9 cellular contexts compared by ENCODE assay signal in the genomic region with DNA sequence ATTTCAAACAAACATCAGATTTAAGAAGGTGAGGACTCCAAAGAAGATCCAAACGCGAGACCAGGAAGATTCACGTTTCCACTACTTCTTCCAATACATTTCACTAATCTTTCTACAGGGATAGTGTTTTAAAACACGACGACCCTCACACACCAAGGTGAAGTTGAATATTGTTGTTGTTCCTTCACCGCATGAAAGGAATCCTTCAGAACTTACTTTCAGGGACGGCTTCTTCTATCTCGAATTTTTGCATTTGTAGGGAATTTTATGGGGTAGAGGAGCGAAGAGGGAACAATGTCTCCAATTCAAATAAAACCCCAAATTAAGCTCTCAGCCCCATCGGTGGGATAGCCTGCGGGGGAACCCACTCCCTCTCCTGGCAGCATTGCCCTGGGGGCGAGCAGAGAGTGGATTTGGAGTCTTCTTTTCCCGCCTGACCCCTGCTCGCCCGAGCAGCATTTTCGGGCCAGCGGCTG. TPM values are rescaled to one million over a fixed set of nuclear protein-coding genes. Genes with fewer than 3 reads are reported as not detected.
A peak's percentile ranks its signal among the peaks of the same experiment; 100 is the strongest.
DNase-seq lines count a peak whose midpoint lies in the region; ATAC-seq and TF ChIP-seq lines count a peak whose summit lies in the region.
"Had no signal": no experiment of that assay in that cellular context is flagged by ENCODE, and none has a peak within 500 bp of the region (broad histone marks: within the 10 kb centered on the region; RNA-seq: fewer than 3 reads in every experiment).

No MANE protein-coding gene starts in this region.

- peaks cover 39% of the 10 kb centered on the region for H3K79me2 ChIP-seq in mammary epithelial cell (ENCODE audit: insufficient read depth, low read length)

- CTCF ChIA-PET in mammary epithelial cell (lab: Charles Lee; ENCODE audit: low non-redundant PET) = interaction anchor here (0.6 kb wide), 1 partner anchor 1179 kb away, joined by 6 read pairs; no protein-coding TSS in a partner anchor

- no peaks in the 10 kb centered on the region for H3K36me3 ChIP-seq in BLaER1
- no peaks in the 10 kb centered on the region for H3K36me3 ChIP-seq in HUES6 (ENCODE audit: control insufficient read depth, insufficient read depth, low read length)
- no peaks in the 10 kb centered on the region for H3K36me3 ChIP-seq in mammary epithelial cell (ENCODE audit: insufficient read depth, low read length)
- H3K36me3 ChIP-seq: cardiac muscle cell had no signal

- dilution Hi-C loops in mammary epithelial cell (cut with HindIII; ENCODE audit: low sequenced_read_pairs) = no loop called here

- H3K27ac ChIP-seq in BLaER1 (no peak overlapping the region), HUES6 (ENCODE audit: low read depth, low read length) (no peak overlapping the region), mammary epithelial cell (ENCODE audit: insufficient read depth, low read depth, low read length) (peak overlapping the region; percentile 44)
- H3K27ac ChIP-seq: cardiac muscle cell had no signal

- no peak for DNase-seq in mammary epithelial cell
- no peak for DNase-seq in OCI-M1 (lab: John Stamatoyannopoulos, UW)
- no peak for DNase-seq in anterior cingulate cortex (lab: John Stamatoyannopoulos, UW)

- 9% methylated on average over 12 of the region's 17 CpGs for WGBS in mammary epithelial cell (ENCODE audit: low coverage, missing lambda C conversion rate)

- TF ChIP-seq CTCF in mammary epithelial cell (conservative IDR thresholded peaks at IDR 0.05 in 1 of 2, IDR thresholded peaks at IDR 0.05 in 1 of 2; ENCODE audit: extremely low read depth in 1 of 2, insufficient read depth in 1 of 2, low read depth in 1 of 2, low read length in 2 of 2) (no peak), nephron (IDR thresholded peaks at IDR 0.05; ENCODE audit: unreplicated experiment in 3 of 3) (peak in 2 of 3 experiments; percentile 82 to 84)

- peak overlapping the region in 1 of 3 experiments; percentile 92 for H3K27ac Mint-ChIP-seq in nephron

- H3K9ac ChIP-seq in BLaER1 (no peak overlapping the region), HUES6 (ENCODE audit: low read length) (peak overlapping the region; percentile 30), mammary epithelial cell (ENCODE audit: insufficient read depth, low read length) (no peak overlapping the region)

- peaks cover 10% of the 10 kb centered on the region for H3K36me3 Mint-ChIP-seq in nephron (ENCODE audit: low read depth)

- H3K4me3 Mint-ChIP-seq in nephron = peak overlapping the region; percentile 70 to 91 (median 81)

- peak overlapping the region; percentile 87 for H2AFZ ChIP-seq in mammary epithelial cell (ENCODE audit: low read depth, low read length)

- no peak for ATAC-seq in GM18861 (IDR thresholded peaks at IDR 0.05; ENCODE audit: unreplicated experiment)
- ATAC-seq in HG03571 (IDR thresholded peaks at IDR 0.05; ENCODE audit: unreplicated experiment) = no peak

- H3K27me3 ChIP-seq in BLaER1 (peaks cover 100% of the 10 kb centered on the region), HUES6 (ENCODE audit: control insufficient read depth, insufficient read depth, low read length) (peaks cover 97% of the 10 kb centered on the region), mammary epithelial cell (ENCODE audit: insufficient read depth, low read length) (no peaks in the 10 kb centered on the region)

- H3K9me3 Mint-ChIP-seq in nephron = peaks cover 3% of the 10 kb centered on the region

- H3K4me1 ChIP-seq in BLaER1 = peaks cover 32% of the 10 kb centered on the region
- peaks cover 41% of the 10 kb centered on the region for H3K4me1 ChIP-seq in HUES6 (ENCODE audit: control insufficient read depth, insufficient read depth, low read length)
- H3K4me1 ChIP-seq in mammary epithelial cell (ENCODE audit: insufficient read depth, low read length) = peaks cover 39% of the 10 kb centered on the region

- peaks cover 99% of the 10 kb centered on the region for H3K27me3 Mint-ChIP-seq in nephron (ENCODE audit: low read depth)

- H3K4me2 ChIP-seq in BLaER1 (peak overlapping the region; percentile 89), mammary epithelial cell (ENCODE audit: insufficient read depth, low read depth, low read length) (peak overlapping the region; percentile 88)

- H3K4me3 ChIP-seq in BLaER1 (peak overlapping the region; percentile 62; the same call in 1 of the 2 replicates), HUES6 (ENCODE audit: low read depth, low read length) (peak overlapping the region; percentile 50), mammary epithelial cell (replicated peaks in 1 of 3; ENCODE audit: insufficient read depth in 1 of 3, low read depth in 2 of 3, low read length in 3 of 3) (peak overlapping the region; percentile 24 to 29 (median 29))

- peaks cover 37% of the 10 kb centered on the region for H3K4me1 Mint-ChIP-seq in nephron

- intact Hi-C loops in mammary epithelial cell (cut with micrococcal nuclease) = loop anchor here (1.0 to 10.0 kb wide), 13 partner anchors 180 to 1249 kb away; no protein-coding TSS in a partner anchor

- H3K9me3 ChIP-seq in BLaER1 (peaks cover 14% of the 10 kb centered on the region; the same call in 1 of the 2 replicates), HUES6 (ENCODE audit: control insufficient read depth, insufficient read depth, low read depth, low read length) (no peaks in the 10 kb centered on the region), mammary epithelial cell (replicated peaks; ENCODE audit: insufficient read depth, low read length) (no peaks in the 10 kb centered on the region)

- BruUV-seq in mammary epithelial cell (replicated peaks; lab: Mats Ljungman, UMichigan) = no TSS peak

- H4K20me1 ChIP-seq in BLaER1 (peaks cover 76% of the 10 kb centered on the region), mammary epithelial cell (ENCODE audit: insufficient read depth, low read length) (no peaks in the 10 kb centered on the region)

- in situ Hi-C loops in mammary epithelial cell (cut with MboI; ENCODE audit: low sequenced_read_pairs in 2 of 2) = loop anchor here in 1 of 2 donors (5.0 to 10.0 kb wide), 2 partner anchors 542 to 819 kb away; no protein-coding TSS in a partner anchor

RNA-seq across cellular contexts. Expression of gene GATA3, which starts 1.5 kb away (rescaled TPM):
- 10 to 100 TPM in 1 of 2 donors, 1 to 10 TPM in 1; 7.7 to 20.6 TPM for total RNA-seq in mammary epithelial cell
- 5.3 TPM for polyA plus RNA-seq in mammary epithelial cell
- polyA minus RNA-seq in mammary epithelial cell = 4.7 TPM

Comparison
In these comparisons a context has a peak if more than half of its experiments do, and no peak if none do; other contexts are left out.
1. CTCF ChIP-seq: peak in nephron (2 of 3); none in mammary epithelial cell (0 of 2).
2. Peak in every context shown above with its lines, with median percentiles within 50 percentile points of each other: H3K4me3 ChIP-seq.